23 cellular contexts compared by ENCODE assay signal in genomic region chr15:64373360-64373759, GRCh38. TPM values are rescaled to one million over a fixed set of nuclear protein-coding genes. Genes with fewer than 3 reads are reported as not detected.
A peak's percentile ranks its signal among the peaks of the same experiment; 100 is the strongest.
DNase-seq lines count a peak whose midpoint lies in the region; ATAC-seq and TF ChIP-seq lines count a peak whose summit lies in the region.
"Had no signal": no experiment of that assay in that cellular context is flagged by ENCODE, and none has a peak within 500 bp of the region (broad histone marks: within the 10 kb centered on the region; RNA-seq: fewer than 3 reads in every experiment).

No MANE protein-coding gene starts in this region.

- H3K4me1 Mint-ChIP-seq in CD4-positive, CD25-positive, alpha-beta regulatory T cell, result peaks cover 0 to 11% (median 2%) of the 10 kb centered on the region in 4 donors
- H3K4me1 Mint-ChIP-seq in CD8-positive, alpha-beta T cell (ENCODE audit: low read depth), result peaks cover 8% of the 10 kb centered on the region
- no peaks in the 10 kb centered on the region for H3K4me1 Mint-ChIP-seq in dendritic cell treated with granulocyte-macrophage colony-stimulating factor and Interleukin-4, amounts not matched to agents 40 ng/mL and 50 ng/mL, for 4 days (ENCODE audit: low read depth)
- H3K4me1 Mint-ChIP-seq in nephron progenitor cell, result no peaks in the 10 kb centered on the region

- H3K79me2 ChIP-seq in OCI-LY1 (ENCODE audit: insufficient read depth, low read length), result no peaks in the 10 kb centered on the region; the same call in 1 of the 2 replicates

- no peak for ATAC-seq in CD4-positive, CD25-positive, alpha-beta regulatory T cell (ENCODE audit: low read depth in 2 of 2)
- no peak for ATAC-seq in CD8-positive, alpha-beta T cell
- ATAC-seq: left cardiac atrium, pancreas had no signal

- no peaks in the 10 kb centered on the region for H3K4me1 ChIP-seq in CD4-positive, CD25-positive, alpha-beta regulatory T cell (ENCODE audit: control insufficient read depth, insufficient read depth, low read length, poor library complexity, severe bottlenecking)
- no peaks in the 10 kb centered on the region for H3K4me1 ChIP-seq in CD8-positive, alpha-beta T cell (ENCODE audit: insufficient read depth, low read length)
- H3K4me1 ChIP-seq in OCI-LY1 (ENCODE audit: insufficient read depth, low read length, severe bottlenecking) (peaks cover 12% of the 10 kb centered on the region), A673 (ENCODE audit: insufficient read depth, low read length, poor library complexity, severe bottlenecking) (peaks cover 2% of the 10 kb centered on the region)
- H3K4me1 ChIP-seq: pancreas, right atrium auricular region had no signal

- BruUV-seq in A673 (replicated peaks; lab: Mats Ljungman, UMichigan), result no TSS peak

- H3K27ac Mint-ChIP-seq in CD4-positive, CD25-positive, alpha-beta regulatory T cell, result peak overlapping the region in 2 of 3 donors; percentile 10 to 30
- H3K27ac Mint-ChIP-seq in CD8-positive, alpha-beta T cell, result peak overlapping the region; percentile 33
- no peak overlapping the region for H3K27ac Mint-ChIP-seq in dendritic cell treated with granulocyte-macrophage colony-stimulating factor and Interleukin-4, amounts not matched to agents 40 ng/mL and 50 ng/mL, for 4 days
- H3K27ac Mint-ChIP-seq in nephron progenitor cell, result no peak overlapping the region
- H3K27ac Mint-ChIP-seq: memory B cell; stimulated activated naive CD8-positive, alpha-beta T cell treated with anti-CD3 and anti-CD28 coated beads, Interleukin-15, Interleukin-2, amounts not matched to agents 100 ng/mL and 50 ng/mL, for 24 hours had no signal

- no peak overlapping the region for H3K9ac ChIP-seq in OCI-LY1 (ENCODE audit: low read length)

- no peak for TF ChIP-seq CTCF in CD8-positive, alpha-beta T cell (IDR thresholded peaks at IDR 0.05)
- TF ChIP-seq CTCF in OCI-LY1 (IDR thresholded peaks at IDR 0.05; ENCODE audit: low read length) (no peak), nephron progenitor cell (IDR thresholded peaks at IDR 0.05) (no peak), A673 (conservative IDR thresholded peaks at IDR 0.05; ENCODE audit: low read depth, low read length) (no peak)

- no peaks in the 10 kb centered on the region for H3K27me3 ChIP-seq in CD4-positive, CD25-positive, alpha-beta regulatory T cell (ENCODE audit: control insufficient read depth, insufficient read depth, low read length)
- no peaks in the 10 kb centered on the region for H3K27me3 ChIP-seq in CD8-positive, alpha-beta T cell (ENCODE audit: insufficient read depth, low read length)
- no peaks in the 10 kb centered on the region for H3K27me3 ChIP-seq in OCI-LY1 (ENCODE audit: insufficient read depth, low read length)
- no peaks in the 10 kb centered on the region for H3K27me3 ChIP-seq in A673 (replicated peaks; ENCODE audit: insufficient read depth, low read depth, low read length, poor library complexity)
- H3K27me3 ChIP-seq: pancreas, right atrium auricular region, tibial artery had no signal

- H3K9me3 Mint-ChIP-seq in CD4-positive, CD25-positive, alpha-beta regulatory T cell, result no peaks in the 10 kb centered on the region
- H3K9me3 Mint-ChIP-seq in CD8-positive, alpha-beta T cell, result no peaks in the 10 kb centered on the region
- H3K9me3 Mint-ChIP-seq in dendritic cell treated with granulocyte-macrophage colony-stimulating factor and Interleukin-4, amounts not matched to agents 40 ng/mL and 50 ng/mL, for 4 days, result no peaks in the 10 kb centered on the region
- H3K9me3 Mint-ChIP-seq in nephron progenitor cell, result no peaks in the 10 kb centered on the region
- H3K9me3 Mint-ChIP-seq: memory B cell; stimulated activated naive CD8-positive, alpha-beta T cell treated with anti-CD3 and anti-CD28 coated beads, Interleukin-15, Interleukin-2, amounts not matched to agents 100 ng/mL and 50 ng/mL, for 24 hours had no signal

- POLR2A ChIA-PET in CD8-positive, alpha-beta T cell (lab: Charles Lee), result interaction anchor here (2.2 kb wide), 1 partner anchor 14 kb away, joined by 6 read pairs; no protein-coding TSS in a partner anchor
- POLR2A ChIA-PET in A673 (lab: Charles Lee; ENCODE audit: low non-redundant PET), result no interaction called here

- DNase-seq in CD4-positive, CD25-positive, alpha-beta regulatory T cell, result peak in 1 of 3 donors; percentile 14
- no peak for DNase-seq in CD8-positive, alpha-beta T cell
- DNase-seq in NCI-H146 treated with DMSO at 0.1 percent for 48 hours (lab: John Stamatoyannopoulos, UW; ENCODE audit: unreplicated experiment) (no peak), nephron progenitor cell (no peak), A673 (ENCODE audit: low spot score) (no peak)
- DNase-seq: activated CD4-positive, CD25-positive, alpha-beta regulatory T cell treated with anti-CD3 and anti-CD28 coated beads, Interleukin-2, amount 50 U/mL, for 72 hours; activated CD8-positive, alpha-beta memory T cell treated with anti-CD3 and anti-CD28 coated beads, Interleukin-2, amount 50 U/mL, for 4 hours; activated gamma-delta T cell; aorta; Calu3; caudate nucleus; left cardiac atrium; NCI-H1694; NCI-H526 treated with DMSO at 0.1 percent for 48 hours; pancreas; stimulated activated CD4-positive, alpha-beta T cell treated with anti-CD3 and anti-CD28 coated beads, Interleukin-12 subunit alpha, Interleukin-12 subunit beta, amount 100 ng/mL, for 4 hours; stimulated activated CD4-positive, alpha-beta T cell treated with anti-CD3 and anti-CD28 coated beads, Interleukin-4, amount 100 ng/mL, for 4 hours; tibial artery had no signal

- no peaks in the 10 kb centered on the region for H3K36me3 Mint-ChIP-seq in CD4-positive, CD25-positive, alpha-beta regulatory T cell
- no peaks in the 10 kb centered on the region for H3K36me3 Mint-ChIP-seq in CD8-positive, alpha-beta T cell
- no peaks in the 10 kb centered on the region for H3K36me3 Mint-ChIP-seq in dendritic cell treated with granulocyte-macrophage colony-stimulating factor and Interleukin-4, amounts not matched to agents 40 ng/mL and 50 ng/mL, for 4 days (ENCODE audit: low read depth)
- peaks cover 48% of the 10 kb centered on the region for H3K36me3 Mint-ChIP-seq in nephron progenitor cell (ENCODE audit: low read depth)
- H3K36me3 Mint-ChIP-seq: memory B cell had no signal

- peak overlapping the region; percentile 38; the same call in 1 of the 2 replicates for H3K4me2 ChIP-seq in OCI-LY1 (ENCODE audit: low read length)

- 0 out of 2 replicates have a peak overlapping the region, but pooled peaks have one; percentile 58 for H2AFZ ChIP-seq in OCI-LY1 (ENCODE audit: low read length)

- H3K36me3 ChIP-seq in CD4-positive, CD25-positive, alpha-beta regulatory T cell (ENCODE audit: control insufficient read depth, insufficient read depth, low read length), result no peaks in the 10 kb centered on the region
- no peaks in the 10 kb centered on the region for H3K36me3 ChIP-seq in CD8-positive, alpha-beta T cell (ENCODE audit: insufficient read depth, low read length)
- H3K36me3 ChIP-seq in OCI-LY1 (ENCODE audit: insufficient read depth, low read length) (peaks cover 54% of the 10 kb centered on the region), A673 (ENCODE audit: insufficient read depth, low read length, poor library complexity, severe bottlenecking) (peaks cover 55% of the 10 kb centered on the region)
- H3K36me3 ChIP-seq: pancreas, right atrium auricular region, tibial artery had no signal

- H3K9me2 ChIP-seq in OCI-LY1 (ENCODE audit: low read depth, low read length), result no peaks in the 10 kb centered on the region

- intact Hi-C loops in CD8-positive, alpha-beta T cell (cut with DNase I, micrococcal nuclease), result no loop called here
- intact Hi-C loops in dendritic cell treated with granulocyte-macrophage colony-stimulating factor and Interleukin-4, amounts not matched to agents 40 ng/mL and 50 ng/mL, for 4 days (cut with micrococcal nuclease), result no loop called here
- intact Hi-C loops in A673 (cut with micrococcal nuclease; ENCODE audit: unreplicated experiment), result no loop called here

- no peak overlapping the region for H3K27ac ChIP-seq in CD4-positive, CD25-positive, alpha-beta regulatory T cell (ENCODE audit: insufficient read depth, low read length, poor library complexity, severe bottlenecking)
- H3K27ac ChIP-seq in CD8-positive, alpha-beta T cell (ENCODE audit: low read depth, low read length), result no peak overlapping the region
- H3K27ac ChIP-seq in OCI-LY1 (ENCODE audit: low read depth, low read length, poor library complexity, severe bottlenecking) (peak overlapping the region; percentile 50), A673 (ENCODE audit: low read depth, low read length, poor library complexity, severe bottlenecking) (no peak overlapping the region)
- H3K27ac ChIP-seq: pancreas, right atrium auricular region, tibial artery had no signal

- H3K9me3 ChIP-seq in CD4-positive, CD25-positive, alpha-beta regulatory T cell (ENCODE audit: control insufficient read depth in 2 of 2, low read length in 2 of 2), result no peaks in the 10 kb centered on the region
- no peaks in the 10 kb centered on the region for H3K9me3 ChIP-seq in CD8-positive, alpha-beta T cell (ENCODE audit: low read length)
- H3K9me3 ChIP-seq in OCI-LY1 (ENCODE audit: low read length) (no peaks in the 10 kb centered on the region), A673 (ENCODE audit: low read depth, low read length, poor library complexity, severe bottlenecking) (no peaks in the 10 kb centered on the region)
- H3K9me3 ChIP-seq: pancreas, right atrium auricular region, tibial artery had no signal

- no peaks in the 10 kb centered on the region for H4K20me1 ChIP-seq in OCI-LY1 (ENCODE audit: insufficient read depth, low read length)

- H3K4me3 ChIP-seq in CD4-positive, CD25-positive, alpha-beta regulatory T cell (ENCODE audit: low read depth, low read length), result peak overlapping the region; percentile 23
- no peak overlapping the region for H3K4me3 ChIP-seq in CD8-positive, alpha-beta T cell (ENCODE audit: low read depth, low read length)
- H3K4me3 ChIP-seq in OCI-LY1 (ENCODE audit: low read depth, low read length, poor library complexity, severe bottlenecking) (no peak overlapping the region), A673 (ENCODE audit: low read depth, low read length, poor library complexity, severe bottlenecking) (no peak overlapping the region)
- H3K4me3 ChIP-seq: pancreas, right atrium auricular region, tibial artery had no signal

- CTCF ChIA-PET in CD8-positive, alpha-beta T cell (lab: Charles Lee), result no interaction called here
- CTCF ChIA-PET in A673 (lab: Charles Lee), result no interaction called here

- peak overlapping the region in 2 of 4 donors; percentile 35 to 69 for H3K4me3 Mint-ChIP-seq in CD4-positive, CD25-positive, alpha-beta regulatory T cell
- peak overlapping the region; percentile 69 for H3K4me3 Mint-ChIP-seq in CD8-positive, alpha-beta T cell
- peak overlapping the region; percentile 60 for H3K4me3 Mint-ChIP-seq in dendritic cell treated with granulocyte-macrophage colony-stimulating factor and Interleukin-4, amounts not matched to agents 40 ng/mL and 50 ng/mL, for 4 days
- no peak overlapping the region for H3K4me3 Mint-ChIP-seq in nephron progenitor cell
- H3K4me3 Mint-ChIP-seq: memory B cell; stimulated activated naive CD8-positive, alpha-beta T cell treated with anti-CD3 and anti-CD28 coated beads, Interleukin-15, Interleukin-2, amounts not matched to agents 100 ng/mL and 50 ng/mL, for 24 hours had no signal

- H3F3A ChIP-seq in OCI-LY1 (ENCODE audit: insufficient read depth, low read length), result no peaks in the 10 kb centered on the region

- H3K27me3 Mint-ChIP-seq in CD4-positive, CD25-positive, alpha-beta regulatory T cell, result no peaks in the 10 kb centered on the region
- H3K27me3 Mint-ChIP-seq in CD8-positive, alpha-beta T cell (ENCODE audit: low read depth), result no peaks in the 10 kb centered on the region
- no peaks in the 10 kb centered on the region for H3K27me3 Mint-ChIP-seq in dendritic cell treated with granulocyte-macrophage colony-stimulating factor and Interleukin-4, amounts not matched to agents 40 ng/mL and 50 ng/mL, for 4 days
- H3K27me3 Mint-ChIP-seq in nephron progenitor cell (ENCODE audit: low read depth, poor library complexity), result peaks cover 2% of the 10 kb centered on the region
- H3K27me3 Mint-ChIP-seq: memory B cell; stimulated activated naive CD8-positive, alpha-beta T cell treated with anti-CD3 and anti-CD28 coated beads, Interleukin-15, Interleukin-2, amounts not matched to agents 100 ng/mL and 50 ng/mL, for 24 hours had no signal

RNA-seq across cellular contexts. Expression of gene PCLAF, which starts 7.9 kb away (rescaled TPM):
- 1.0 TPM for total RNA-seq in CD4-positive, CD25-positive, alpha-beta regulatory T cell
- 10 to 100 TPM in 2 of 4 donors, 1 to 10 TPM in 2; 9.1 to 27.0 (median 10.8) TPM for polyA plus RNA-seq in CD4-positive, CD25-positive, alpha-beta regulatory T cell
- under 1 TPM; 0.65 to 0.83 TPM for total RNA-seq in CD8-positive, alpha-beta T cell
- total RNA-seq in A673 (2021), result 138 TPM in 2 replicates
- total RNA-seq: right atrium auricular region had no signal

RNA-seq across cellular contexts. Expression of gene TRIP4, which starts 14.3 kb away (rescaled TPM):
- total RNA-seq in CD4-positive, CD25-positive, alpha-beta regulatory T cell, result 26.3 TPM
- polyA plus RNA-seq in CD4-positive, CD25-positive, alpha-beta regulatory T cell, result 10 to 100 TPM; 29.9 to 47.3 (median 39.9) TPM
- total RNA-seq in CD8-positive, alpha-beta T cell, result 10 to 100 TPM; 10.7 to 11.2 TPM
- total RNA-seq in A673 (2021), result 24.9 and 30.9 TPM in 2 replicates

RNA-seq across cellular contexts. Expression of gene CSNK1G1, which starts 17.4 kb away (rescaled TPM):
- 27.6 TPM for total RNA-seq in CD4-positive, CD25-positive, alpha-beta regulatory T cell
- polyA plus RNA-seq in CD4-positive, CD25-positive, alpha-beta regulatory T cell, result 10 to 100 TPM; 14.4 to 18.8 (median 14.8) TPM
- 10 to 100 TPM in 1 of 2 experiments, 1 to 10 TPM in 1; 10.0 to 12.9 TPM for total RNA-seq in CD8-positive, alpha-beta T cell
- total RNA-seq in A673 (2021), result 23.1 and 27.4 TPM in 2 replicates

Comparison
In these comparisons a context has a peak if more than half of its experiments do, and no peak if none do; other contexts are left out.
1. H3K27ac Mint-ChIP-seq: peak in CD4-positive, CD25-positive, alpha-beta regulatory T cell (2 of 3) and CD8-positive, alpha-beta T cell (single experiment); none in dendritic cell treated with granulocyte-macrophage colony-stimulating factor and Interleukin-4, amounts not matched to agents 40 ng/mL and 50 ng/mL, for 4 days (single experiment) and nephron progenitor cell (single experiment).
2. RNA of gene PCLAF, which starts 7.9 kb away (total RNA-seq): 138 TPM in A673; 1.0 TPM in CD4-positive, CD25-positive, alpha-beta regulatory T cell (single experiment) and 0.65 to 0.83 TPM in CD8-positive, alpha-beta T cell; every median in the first group is over 10 times any median in the second.